Comparison of ENCODE assay signal across 8 cellular contexts in genomic region chr6:139882977-139883728, GRCh38.
DNase-seq lines count a peak whose midpoint lies in the region; ATAC-seq, FAIRE-seq and TF ChIP-seq lines count a peak whose summit lies in the region.

No MANE protein-coding gene starts in this region.

- H3K27ac Mint-ChIP-seq in nephron progenitor cell, result peak overlapping the region; percentile 97

- no peaks in the 10 kb centered on the region for H3K79me1 ChIP-seq in IMR-90 (ENCODE audit: low read depth in 1 of 2, low read length in 2 of 2)

- no peak overlapping the region for H2AFZ ChIP-seq in IMR-90 (replicated peaks; ENCODE audit: low read length, poor library complexity)

- peak overlapping the region; percentile 79 for H2BK120ac ChIP-seq in IMR-90 (ENCODE audit: low read depth, low read length)

- H3K56ac ChIP-seq in IMR-90 (ENCODE audit: extremely low read depth, insufficient read depth, low read length), result 0 out of 2 replicates have a peak overlapping the region, but pooled peaks have one; percentile 8

- WGBS in IMR-90 (ENCODE audit: extremely low coverage in 2 of 2, insufficient read length in 1 of 2), 2 experiments, result 60% methylated on average over 1 of the region's 3 CpGs; no CpG with 5 or more reads in 1 of the 2 experiments

- ATAC-seq in IMR-90 (ENCODE audit: low read depth) (no peak), GM18519 (IDR thresholded peaks at IDR 0.05; ENCODE audit: low FRiP score, unreplicated experiment) (no peak), GM21367 (IDR thresholded peaks at IDR 0.05; ENCODE audit: unreplicated experiment) (no peak)

- no peak for TF ChIP-seq RAD21 in IMR-90 (IDR thresholded peaks at IDR 0.05; ENCODE audit: low read length)

- no peak overlapping the region; the same call in 1 of the 2 replicates for H3K9ac ChIP-seq in IMR-90 (ENCODE audit: low read depth, low read length)

- in situ Hi-C loops in IMR-90 (cut with MboI; ENCODE audit: low sequenced_read_pairs), result no loop called here

- peak overlapping the region; percentile 68; the same call in 1 of the 2 replicates for H4K5ac ChIP-seq in IMR-90 (ENCODE audit: low read depth, low read length)

- H2AK9ac ChIP-seq in IMR-90 (replicated peaks; ENCODE audit: low read depth, low read length, poor library complexity), result no peak overlapping the region

- peak overlapping the region; percentile 61; the same call in 1 of the 2 replicates for H3K18ac ChIP-seq in IMR-90 (ENCODE audit: low read depth, low read length)

- no peaks in the 10 kb centered on the region for H3K36me3 ChIP-seq in IMR-90 (ENCODE audit: control insufficient read depth, insufficient read depth, low read length)

- peaks cover 82% of the 10 kb centered on the region for H3K4me1 Mint-ChIP-seq in nephron progenitor cell

- POLR2A ChIA-PET in IMR-90 (lab: Charles Lee; ENCODE audit: unreplicated experiment), result interaction anchor here (1.3 kb wide), 1 partner anchor 509 kb away, joined by 3 read pairs; the partner anchor contains the start of gene CITED2

- peak overlapping the region; percentile 8; the same call in 1 of the 2 replicates for H3K27ac ChIP-seq in IMR-90 (ENCODE audit: insufficient read depth, low read length)

- H3K4me3 ChIP-seq in IMR-90 (ENCODE audit: insufficient read depth, low read depth, low read length) (no peak overlapping the region), cardiac fibroblast (replicated peaks in 1 of 2; ENCODE audit: low read depth in 2 of 2, low read length in 2 of 2) (no peak overlapping the region)

- H3K9me3 Mint-ChIP-seq in nephron progenitor cell, result peaks cover 8% of the 10 kb centered on the region

- H4K20me1 ChIP-seq in IMR-90 (ENCODE audit: insufficient read depth, low read length), result no peaks in the 10 kb centered on the region

- TF ChIP-seq POLR2A in IMR-90 (IDR thresholded peaks at IDR 0.05; ENCODE audit: low read depth, low read length) (no peak), erythroblast (IDR thresholded peaks at IDR 0.05; ENCODE audit: low read length) (no peak)

- H3K27me3 ChIP-seq in IMR-90 (ENCODE audit: control insufficient read depth, insufficient read depth, low read length), result no peaks in the 10 kb centered on the region

- peak overlapping the region; percentile 37; the same call in 1 of the 2 replicates for H4K91ac ChIP-seq in IMR-90 (ENCODE audit: insufficient read depth, low read depth, low read length)

- H2BK5ac ChIP-seq in IMR-90 (ENCODE audit: low read depth, low read length, poor library complexity, severe bottlenecking), result peak overlapping the region; percentile 72

- BruUV-seq in IMR-90 (replicated peaks; lab: Mats Ljungman, UMichigan), result no TSS peak

- peak overlapping the region; percentile 53; the same call in 1 of the 2 replicates for H3K14ac ChIP-seq in IMR-90 (replicated peaks; ENCODE audit: low read depth, low read length)

- dilution Hi-C loops in IMR-90 (cut with HindIII; ENCODE audit: low sequenced_read_pairs, unreplicated experiment), result no loop called here

- FAIRE-seq in G401.6 (lab: Jason Lieb, UNC) (peak; percentile 99), D721Med (lab: Jason Lieb, UNC) (no peak)

- CTCF ChIA-PET in IMR-90 (lab: Yijun Ruan, JAX), result no interaction called here

- peaks cover 13% of the 10 kb centered on the region for H3K4me1 ChIP-seq in IMR-90 (ENCODE audit: control insufficient read depth, insufficient read depth, low read length)

- H2BK20ac ChIP-seq in IMR-90 (ENCODE audit: low read depth, low read length), result peak overlapping the region; percentile 75

- no peaks in the 10 kb centered on the region for H3K27me3 Mint-ChIP-seq in nephron progenitor cell (ENCODE audit: low read depth, poor library complexity)

- H3K4ac ChIP-seq in IMR-90 (ENCODE audit: low read depth, low read length), result peak overlapping the region; percentile 56

- no peaks in the 10 kb centered on the region for H3K9me3 ChIP-seq in IMR-90 (ENCODE audit: control insufficient read depth, insufficient read depth, low read length)

- H3K9me1 ChIP-seq in IMR-90 (ENCODE audit: insufficient read depth, low read length), result peaks cover 3% of the 10 kb centered on the region; the same call in 1 of the 2 replicates

- TF ChIP-seq CTCF in IMR-90 (conservative IDR thresholded peaks at IDR 0.05; ENCODE audit: low read depth, low read length) (no peak), cardiac fibroblast (IDR thresholded peaks at IDR 0.05; ENCODE audit: low read depth, low read length) (no peak), nephron progenitor cell (IDR thresholded peaks at IDR 0.05) (no peak), D721Med (IDR thresholded peaks at IDR 0.05; ENCODE audit: insufficient read depth, missing control alignments) (no peak)

- intact Hi-C loops in IMR-90 (cut with micrococcal nuclease), result loop anchor here (2.0 to 10.0 kb wide), 3 partner anchors 92 to 514 kb away; no protein-coding TSS in a partner anchor

- no peak overlapping the region for H3K23ac ChIP-seq in IMR-90 (ENCODE audit: low read depth, low read length)

- no peak overlapping the region for H3K4me3 Mint-ChIP-seq in nephron progenitor cell

- 0 out of 2 replicates have a peak overlapping the region, but pooled peaks have one; percentile 65 for H2AK5ac ChIP-seq in IMR-90 (ENCODE audit: low read depth, low read length)

- H3K36me3 Mint-ChIP-seq in nephron progenitor cell (ENCODE audit: low read depth), result peaks cover 7% of the 10 kb centered on the region

- H2BK15ac ChIP-seq in IMR-90 (ENCODE audit: low read depth, low read length), result 0 out of 3 replicates have a peak overlapping the region, but pooled peaks have one; percentile 35

- peak overlapping the region in 1 of 2 experiments; percentile 71; a peak in 2 of 4 replicates for H4K8ac ChIP-seq in IMR-90 (ENCODE audit: low read depth in 2 of 2, low read length in 2 of 2)

- H3K4me2 ChIP-seq in IMR-90 (ENCODE audit: low read depth, low read length), result peak overlapping the region; percentile 29; the same call in 1 of the 2 replicates

- DNase-seq in IMR-90 (peak; percentile 51), cardiac fibroblast (ENCODE audit: low read depth in 2 of 2) (peak; percentile 34 to 44), nephron progenitor cell (no peak), D721Med (ENCODE audit: insufficient read length, low spot score) (no peak), erythroblast (lab: John Stamatoyannopoulos, UW) (no peak)

TF ChIP-seq in IMR-90, 13 proteins besides CTCF, POLR2A, EP300 and RAD21:
- TF ChIP-seq USF2 (IDR thresholded peaks at IDR 0.05; ENCODE audit: low read depth, low read length), result no peak
- no peak for TF ChIP-seq MAFK (IDR thresholded peaks at IDR 0.05; ENCODE audit: low read depth, low read length)
- no peak for TF ChIP-seq ELK1 (IDR thresholded peaks at IDR 0.05; ENCODE audit: borderline replicate concordance, low read depth, low read length)
- no peak for TF ChIP-seq MAZ (IDR thresholded peaks at IDR 0.05; ENCODE audit: borderline replicate concordance, low read depth, low read length)
- no peak for TF ChIP-seq CHD1 (IDR thresholded peaks at IDR 0.05; ENCODE audit: low read depth, low read length)
- TF ChIP-seq MXI1 (IDR thresholded peaks at IDR 0.05; ENCODE audit: borderline replicate concordance, low read depth, low read length), result no peak
- no peak for TF ChIP-seq NFE2L2 (IDR thresholded peaks at IDR 0.05; ENCODE audit: low read depth, low read length)

Comparison
In these comparisons a context has a peak if more than half of its experiments do, and no peak if none do; other contexts are left out.
1. DNase-seq: peak in IMR-90 (single experiment) and cardiac fibroblast (2 of 2); none in nephron progenitor cell (single experiment), D721Med (single experiment) and erythroblast (0 of 2).